1 cellular context compared by ENCODE assay signal in the genomic region with DNA sequence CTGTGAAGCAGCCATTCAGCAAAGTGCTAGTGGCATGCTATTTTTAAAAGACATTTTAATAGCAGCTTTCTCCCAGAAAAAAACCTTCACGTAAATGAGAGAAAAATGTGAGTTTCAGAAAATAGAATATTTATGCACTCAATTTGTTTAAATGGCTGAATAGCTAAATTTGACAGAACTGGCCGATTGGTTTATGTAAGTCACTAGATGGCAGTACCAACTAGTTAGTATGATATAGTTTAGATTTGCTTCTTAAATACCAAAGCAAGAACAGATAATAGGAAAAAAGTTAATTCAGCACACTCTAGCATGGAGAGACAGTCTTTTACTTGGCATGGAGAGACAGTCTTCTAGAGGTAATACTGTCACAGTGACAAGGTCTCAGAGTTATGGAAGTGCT.
TF ChIP-seq lines count a peak whose summit lies in the region.

No MANE protein-coding gene starts in this region.

TF ChIP-seq in K562, 482 proteins besides CTCF, POLR2A, EP300 and RAD21:
- TF ChIP-seq E2F8 (IDR thresholded peaks at IDR 0.05; ENCODE audit: low read depth, partially characterized antibody) (no peak), TAF7 (tag; IDR thresholded peaks at IDR 0.05) (no peak), JUNB (CRISPR knock-in tag; conservative IDR thresholded peaks at IDR 0.05) (no peak), ZNF398 (CRISPR knock-in tag; IDR thresholded peaks at IDR 0.05) (no peak), ZNF133 (CRISPR knock-in tag; IDR thresholded peaks at IDR 0.05) (no peak), PCBP2 (IDR thresholded peaks at IDR 0.05; ENCODE audit: low read depth, low read length, poor library complexity, severe bottlenecking) (no peak)
